Comparison of ENCODE assay signal across 27 cellular contexts in the genomic region with DNA sequence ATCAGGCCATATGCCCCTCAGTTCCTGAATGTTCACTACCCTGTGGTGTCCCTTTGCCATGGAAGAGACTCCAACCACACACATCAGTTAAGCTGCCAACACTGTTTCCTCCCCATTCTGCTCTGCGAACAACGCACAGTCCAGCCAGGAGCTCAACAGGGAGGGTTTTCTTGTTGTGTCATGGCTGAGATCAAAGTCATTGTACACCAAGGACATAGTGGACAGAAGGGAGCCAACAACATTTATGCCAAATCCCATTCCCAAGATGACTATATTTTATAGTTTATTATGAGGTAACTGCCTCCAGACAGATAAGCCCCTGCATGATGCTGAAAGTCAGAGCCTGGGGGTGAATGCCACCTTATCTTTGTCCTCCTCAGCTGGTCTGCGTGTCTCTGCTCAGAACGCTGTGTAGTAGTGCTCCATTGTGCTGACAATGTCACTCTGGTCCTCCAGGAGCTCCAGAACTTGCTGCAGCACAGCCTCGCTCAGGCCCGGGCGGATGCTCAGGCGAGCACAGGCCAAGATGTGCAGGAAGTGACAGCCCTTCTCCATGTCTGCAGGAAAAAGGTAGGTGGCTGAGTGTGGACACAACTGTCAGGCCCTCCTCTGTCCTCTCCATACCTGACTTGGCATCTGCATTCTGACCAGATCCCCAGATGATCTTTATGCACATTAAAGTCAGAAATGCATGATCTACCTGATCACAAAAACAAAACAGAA. TPM values are rescaled to one million over a fixed set of nuclear protein-coding genes. Genes with fewer than 3 reads are reported as not detected.
A peak's percentile ranks its signal among the peaks of the same experiment; 100 is the strongest.
DNase-seq lines count a peak whose midpoint lies in the region; ATAC-seq and TF ChIP-seq lines count a peak whose summit lies in the region.
"Had no signal": no experiment of that assay in that cellular context is flagged by ENCODE, and none has a peak within 500 bp of the region (broad histone marks: within the 10 kb centered on the region; RNA-seq: fewer than 3 reads in every experiment).

No MANE protein-coding gene starts in this region.

- no peaks in the 10 kb centered on the region for H3K27me3 Mint-ChIP-seq in activated CD8-positive, alpha-beta memory T cell treated with anti-CD3 and anti-CD28 coated beads, Interleukin-2, amount 10 ng/mL, durations not matched to agents 7 days and 5 days

- H3K23ac ChIP-seq in trophoblast cell (ENCODE audit: low read length), result no peak overlapping the region

- H3K27ac Mint-ChIP-seq in activated CD8-positive, alpha-beta memory T cell treated with anti-CD3 and anti-CD28 coated beads, Interleukin-2, amount 10 ng/mL, durations not matched to agents 7 days and 5 days, result no peak overlapping the region
- H3K27ac Mint-ChIP-seq: activated T-cell treated with anti-CD3 and anti-CD28 coated beads, Interleukin-2, amount 50 U/mL, for 72 hours; nephron had no signal

- peaks cover 4% of the 10 kb centered on the region for H3K4me1 Mint-ChIP-seq in activated CD8-positive, alpha-beta memory T cell treated with anti-CD3 and anti-CD28 coated beads, Interleukin-2, amount 10 ng/mL, durations not matched to agents 7 days and 5 days
- H3K4me1 Mint-ChIP-seq: nephron had no signal

- H3K14ac ChIP-seq in trophoblast cell (ENCODE audit: low read length), result peak overlapping the region; percentile 30

- H2BK120ac ChIP-seq in trophoblast cell (ENCODE audit: insufficient read depth, low read length, poor library complexity), result peak overlapping the region; percentile 27

- WGBS in adrenal gland, 4 donors, result 56 to 79% (median 64%) methylated on average over 6 to 8 of the region's 8 CpGs
- no CpG with 5 or more reads among the region's 8 CpGs for WGBS in trophoblast cell (ENCODE audit: extremely low coverage, insufficient coverage, insufficient read length)

- H4K91ac ChIP-seq in trophoblast cell (ENCODE audit: low read depth, low read length), result peak overlapping the region; percentile 44

- no peak overlapping the region for H3K4me3 Mint-ChIP-seq in activated CD8-positive, alpha-beta memory T cell treated with anti-CD3 and anti-CD28 coated beads, Interleukin-2, amount 10 ng/mL, durations not matched to agents 7 days and 5 days
- H3K4me3 Mint-ChIP-seq: activated T-cell treated with anti-CD3 and anti-CD28 coated beads, Interleukin-2, amount 50 U/mL, for 72 hours; nephron had no signal

- no peaks in the 10 kb centered on the region for H3K79me2 ChIP-seq in trophoblast cell (ENCODE audit: control insufficient read depth, insufficient read depth, low read length, poor library complexity)
- H3K79me2 ChIP-seq: parathyroid adenoma had no signal

- H2AFZ ChIP-seq in trophoblast cell (ENCODE audit: insufficient read depth, low read length, poor library complexity), result no peak overlapping the region
- H2AFZ ChIP-seq: parathyroid adenoma had no signal

- H3K18ac ChIP-seq in trophoblast cell (ENCODE audit: low read length), result peak overlapping the region; percentile 28

- H2BK12ac ChIP-seq in trophoblast cell (ENCODE audit: low read length), result peak overlapping the region; percentile 95

- H3K27ac ChIP-seq in adrenal gland (peak overlapping the region in 3 of 5 donors; percentile 38 to 78 (median 45)), foreskin keratinocyte (peak overlapping the region; percentile 96), trophoblast cell (ENCODE audit: low read depth, low read length) (peak overlapping the region; percentile 75), uterus (no peak overlapping the region)
- H3K27ac ChIP-seq: BLaER1, parathyroid adenoma, right lobe of liver, SK-N-MC, transverse colon had no signal

- no peak overlapping the region for H3K4me2 ChIP-seq in trophoblast cell (ENCODE audit: low read length)
- H3K4me2 ChIP-seq: BLaER1 had no signal

- no peak for TF ChIP-seq CTCF in BE2C (IDR thresholded peaks at IDR 0.05; ENCODE audit: low read depth, low read length)
- TF ChIP-seq CTCF in adrenal gland (IDR thresholded peaks at IDR 0.05), result no peak
- no peak for TF ChIP-seq CTCF in foreskin keratinocyte (conservative IDR thresholded peaks at IDR 0.05)
- TF ChIP-seq CTCF in uterus (IDR thresholded peaks at IDR 0.05), result no peak

- no peak overlapping the region for H3K4me3 ChIP-seq in BE2C (ENCODE audit: low read depth, low read length)
- H3K4me3 ChIP-seq in adrenal gland, result no peak overlapping the region
- H3K4me3 ChIP-seq in trophoblast cell (ENCODE audit: low read depth, low read length), result no peak overlapping the region
- H3K4me3 ChIP-seq in uterus, result no peak overlapping the region
- H3K4me3 ChIP-seq: BLaER1, mucosa of descending colon, right lobe of liver, SK-N-MC, transverse colon had no signal

- H3K79me1 ChIP-seq in trophoblast cell (ENCODE audit: low read length), result peaks cover 30% of the 10 kb centered on the region

- peak overlapping the region; percentile 2 for H4K8ac ChIP-seq in trophoblast cell (ENCODE audit: low read depth, low read length)

- DNase-seq in BE2C, result peak; percentile 33
- DNase-seq in adrenal gland, result peak in 6 of 7 donors; percentile 56 to 75 (median 62)
- no peak for DNase-seq in foreskin keratinocyte
- peak in 1 of 2 donors; percentile 13 for DNase-seq in trophoblast cell
- DNase-seq in activated CD8-positive, alpha-beta memory T cell treated with anti-CD3 and anti-CD28 coated beads, Interleukin-2, amount 10 ng/mL, durations not matched to agents 7 days and 5 days, result no peak
- DNase-seq in stimulated activated naive CD4-positive, alpha-beta T cell treated with Interleukin-2 at 50 U/mL for 16 hours (lab: John Stamatoyannopoulos, UW), result no peak
- no peak for DNase-seq in uterus
- DNase-seq: activated CD4-positive, alpha-beta T cell treated with anti-CD3 and anti-CD28 coated beads for 4 hours; activated naive CD4-positive, alpha-beta T cell treated with Interleukin-2 at 50 U/mL for 16 hours; activated T-cell treated with anti-CD3 and anti-CD28 coated beads, Interleukin-2, amount 50 U/mL, for 72 hours; amygdala; Caco-2; central memory CD4-positive, alpha-beta T cell; dermis blood vessel endothelial cell; mucosa of descending colon; NCI-H1048; NCI-H187; NCI-H524 treated with DMSO at 0.1 percent for 48 hours; right lobe of liver; stimulated activated CD4-positive, alpha-beta T cell treated with anti-CD3 and anti-CD28 coated beads, Interleukin-15, amount 100 ng/mL, for 24 hours; transverse colon had no signal

- no peak overlapping the region for H3K4ac ChIP-seq in trophoblast cell (ENCODE audit: low read depth, low read length)

- H3K9me3 ChIP-seq in BE2C (no peaks in the 10 kb centered on the region), adrenal gland (replicated peaks in 1 of 3) (no peaks in the 10 kb centered on the region), trophoblast cell (ENCODE audit: insufficient read depth, low read depth, low read length) (peaks cover 2% of the 10 kb centered on the region), uterus (no peaks in the 10 kb centered on the region)
- H3K9me3 ChIP-seq: BLaER1, Caco-2, mucosa of descending colon, right lobe of liver, transverse colon had no signal

- TF ChIP-seq POLR2A in adrenal gland (IDR thresholded peaks at IDR 0.05) (no peak), uterus (IDR thresholded peaks at IDR 0.05) (no peak)

- no peak overlapping the region for H3K9ac ChIP-seq in trophoblast cell (ENCODE audit: low read length)
- H3K9ac ChIP-seq: BLaER1, parathyroid adenoma had no signal

- H3K9me3 Mint-ChIP-seq in activated CD8-positive, alpha-beta memory T cell treated with anti-CD3 and anti-CD28 coated beads, Interleukin-2, amount 10 ng/mL, durations not matched to agents 7 days and 5 days (ENCODE audit: low read depth), result no peaks in the 10 kb centered on the region
- H3K9me3 Mint-ChIP-seq: activated T-cell treated with anti-CD3 and anti-CD28 coated beads, Interleukin-2, amount 50 U/mL, for 72 hours; nephron had no signal

- H4K12ac ChIP-seq in trophoblast cell (ENCODE audit: low read depth, low read length), result no peak overlapping the region

- CTCF ChIA-PET in activated CD8-positive, alpha-beta memory T cell treated with anti-CD3 and anti-CD28 coated beads, Interleukin-2, amount 10 ng/mL, durations not matched to agents 7 days and 5 days (lab: Charles Lee), result interaction anchor here (1.2 to 2.3 kb wide), 2 partner anchors 170 to 199 kb away, joined by 4 to 8 read pairs; no protein-coding TSS in a partner anchor

- H3K36me3 ChIP-seq in BE2C, result no peaks in the 10 kb centered on the region
- H3K36me3 ChIP-seq in adrenal gland (replicated peaks in 1 of 2), result peaks cover 0 to 52% of the 10 kb centered on the region in 2 donors
- peaks cover 0 to 3% of the 10 kb centered on the region in 2 experiments for H3K36me3 ChIP-seq in trophoblast cell (ENCODE audit: control insufficient read depth in 1 of 2, insufficient read depth in 2 of 2, low read length in 2 of 2)
- H3K36me3 ChIP-seq in uterus, result no peaks in the 10 kb centered on the region

- H3K27me3 ChIP-seq in BE2C (no peaks in the 10 kb centered on the region), adrenal gland (no peaks in the 10 kb centered on the region), foreskin keratinocyte (no peaks in the 10 kb centered on the region), trophoblast cell (ENCODE audit: insufficient read depth, low read length) (no peaks in the 10 kb centered on the region), uterus (no peaks in the 10 kb centered on the region)
- H3K27me3 ChIP-seq: BLaER1, right lobe of liver, transverse colon had no signal

- peaks cover 41% of the 10 kb centered on the region for H3K36me3 Mint-ChIP-seq in activated CD8-positive, alpha-beta memory T cell treated with anti-CD3 and anti-CD28 coated beads, Interleukin-2, amount 10 ng/mL, durations not matched to agents 7 days and 5 days

- ATAC-seq in foreskin keratinocyte (no peak), GM21737 (IDR thresholded peaks at IDR 0.05; ENCODE audit: unreplicated experiment) (no peak)
- no peak for ATAC-seq in activated CD8-positive, alpha-beta memory T cell treated with anti-CD3 and anti-CD28 coated beads, Interleukin-2, amount 10 ng/mL, durations not matched to agents 7 days and 5 days
- ATAC-seq: activated T-cell treated with anti-CD3 and anti-CD28 coated beads, Interleukin-2, amount 50 U/mL, for 72 hours; HepG2; mucosa of descending colon; right lobe of liver had no signal

- H3K4me1 ChIP-seq in BE2C (peaks cover 11% of the 10 kb centered on the region), adrenal gland (replicated peaks in 1 of 2) (peaks cover 0 to 18% of the 10 kb centered on the region in 2 donors), foreskin keratinocyte (peaks cover 52% of the 10 kb centered on the region), trophoblast cell (ENCODE audit: control insufficient read depth in 1 of 2, insufficient read depth in 2 of 2, low read length in 2 of 2) (peaks cover 30 to 36% of the 10 kb centered on the region in 2 experiments), uterus (no peaks in the 10 kb centered on the region)
- H3K4me1 ChIP-seq: Caco-2, right lobe of liver had no signal

- intact Hi-C loops in adrenal gland (cut with DNase I), result no loop called here
- intact Hi-C loops in uterus (cut with DNase I; ENCODE audit: low total_unique reads), result no loop called here

- peak overlapping the region; percentile 3 for H2BK5ac ChIP-seq in trophoblast cell (ENCODE audit: low read depth, low read length, poor library complexity)

- H2AK5ac ChIP-seq in trophoblast cell (ENCODE audit: low read length), result peak overlapping the region; percentile 6

RNA-seq across cellular contexts. Expression of a gene that starts 27.1 kb away (rescaled TPM):
- polyA plus RNA-seq in BE2C (2012; ENCODE audit: insufficient read depth, insufficient read length, low read depth), result 23.1 TPM
- total RNA-seq in adrenal gland (10 to 100 TPM; 14.6 to 34.5 (median 20.1) TPM), foreskin keratinocyte (81.7 and 109 TPM in 2 replicates), uterus (100 to 1,000 TPM in 1 of 4 donors, 10 to 100 TPM in 3; 12.6 to 117 (median 46.6) TPM)
- polyA plus RNA-seq in adrenal gland (10 to 100 TPM; 10.4 to 19.2 (median 10.5) TPM), foreskin keratinocyte (23.9 and 27.5 TPM in 2 replicates)
- polyA plus RNA-seq in trophoblast cell (2013), result 8.3 and 8.6 TPM in 2 replicates
- total RNA-seq in activated CD8-positive, alpha-beta memory T cell treated with anti-CD3 and anti-CD28 coated beads, Interleukin-2, amount 10 ng/mL, durations not matched to agents 7 days and 5 days, result 10 to 100 TPM; 12.4 to 14.5 TPM

RNA-seq across cellular contexts. Expression of a gene that starts 35.5 kb away (rescaled TPM):
- 31.0 TPM for polyA plus RNA-seq in BE2C (2012; ENCODE audit: insufficient read depth, insufficient read length, low read depth)
- total RNA-seq in adrenal gland (10 to 100 TPM; 24.5 to 50.7 (median 36.2) TPM), foreskin keratinocyte (28.9 and 29.4 TPM in 2 replicates), uterus (10 to 100 TPM; 20.0 to 29.2 (median 27.0) TPM)
- polyA plus RNA-seq in adrenal gland (10 to 100 TPM; 14.8 to 38.5 (median 18.8) TPM), foreskin keratinocyte (22.7 and 27.0 TPM in 2 replicates)
- polyA plus RNA-seq in trophoblast cell (2013), result 15.1 and 17.4 TPM in 2 replicates
- 10 to 100 TPM; 37.5 to 52.0 TPM for total RNA-seq in activated CD8-positive, alpha-beta memory T cell treated with anti-CD3 and anti-CD28 coated beads, Interleukin-2, amount 10 ng/mL, durations not matched to agents 7 days and 5 days

Comparison
In these comparisons a context has a peak if more than half of its experiments do, and no peak if none do; other contexts are left out.
1. DNase-seq: peak in BE2C (single experiment) and adrenal gland (6 of 7); none in foreskin keratinocyte (0 of 2), activated CD8-positive, alpha-beta memory T cell treated with anti-CD3 and anti-CD28 coated beads, Interleukin-2, amount 10 ng/mL, durations not matched to agents 7 days and 5 days (single experiment), stimulated activated naive CD4-positive, alpha-beta T cell treated with Interleukin-2 at 50 U/mL for 16 hours (single experiment) and uterus (0 of 2).
2. H3K27ac ChIP-seq: peak in adrenal gland (3 of 5), foreskin keratinocyte (single experiment) and trophoblast cell (single experiment); none in uterus (0 of 2).